ENCODE assay signal across 14 cellular contexts in the genomic region with DNA sequence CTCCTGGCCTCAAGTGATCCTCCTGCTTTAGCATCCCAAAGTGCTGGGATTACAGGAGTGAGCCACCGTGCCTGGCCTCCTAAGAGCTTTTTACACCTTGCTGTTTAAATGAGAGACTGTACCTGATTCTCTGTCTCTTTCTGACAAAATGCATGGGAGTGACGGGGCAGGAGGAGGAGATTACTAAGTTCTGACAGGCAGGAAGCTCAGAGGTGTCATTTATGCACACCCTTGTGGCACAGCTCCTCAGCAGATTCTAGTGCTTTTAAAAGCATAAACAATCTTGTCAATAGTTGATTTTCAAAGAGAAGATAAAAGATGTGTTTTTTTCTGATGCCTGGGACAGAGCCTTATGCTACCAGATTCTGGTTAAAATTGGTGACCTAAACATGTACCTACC. TPM values are rescaled to one million over a fixed set of nuclear protein-coding genes. Genes with fewer than 3 reads are reported as not detected.
"Had no signal": no experiment of that assay in that cellular context is flagged by ENCODE, and none has a peak within 500 bp of the region (broad histone marks: within the 10 kb centered on the region; RNA-seq: fewer than 3 reads in every experiment).

No MANE protein-coding gene starts in this region.

- H3K4me3 ChIP-seq: skin epidermis, thyroid gland, vagina had no signal

- H3K4me1 Mint-ChIP-seq: activated CD4-positive, alpha-beta memory T cell treated with anti-CD3 and anti-CD28 coated beads, Interleukin-2, amount 10 ng/mL, durations not matched to agents 7 days and 5 days; activated naive CD8-positive, alpha-beta T cell treated with anti-CD3 and anti-CD28 coated beads, Interleukin-2, amount 10 ng/mL, durations not matched to agents 7 days and 5 days had no signal

- H3K27ac Mint-ChIP-seq: activated CD4-positive, alpha-beta memory T cell treated with anti-CD3 and anti-CD28 coated beads, Interleukin-2, amount 10 ng/mL, durations not matched to agents 7 days and 5 days; activated naive CD8-positive, alpha-beta T cell treated with anti-CD3 and anti-CD28 coated beads, Interleukin-2, amount 10 ng/mL, durations not matched to agents 7 days and 5 days; endodermal cell had no signal

- H3K9me3 ChIP-seq: thyroid gland, vagina had no signal

- H3K4me3 Mint-ChIP-seq: activated CD4-positive, alpha-beta memory T cell treated with anti-CD3 and anti-CD28 coated beads, Interleukin-2, amount 10 ng/mL, durations not matched to agents 7 days and 5 days; activated naive CD8-positive, alpha-beta T cell treated with anti-CD3 and anti-CD28 coated beads, Interleukin-2, amount 10 ng/mL, durations not matched to agents 7 days and 5 days; endodermal cell had no signal

- H3K27ac ChIP-seq: skin epidermis, vagina, VCaP had no signal

- H3K36me3 Mint-ChIP-seq: activated naive CD8-positive, alpha-beta T cell treated with anti-CD3 and anti-CD28 coated beads, Interleukin-2, amount 10 ng/mL, durations not matched to agents 7 days and 5 days had no signal

- H3K9me3 Mint-ChIP-seq: activated CD4-positive, alpha-beta memory T cell treated with anti-CD3 and anti-CD28 coated beads, Interleukin-2, amount 10 ng/mL, durations not matched to agents 7 days and 5 days; activated naive CD8-positive, alpha-beta T cell treated with anti-CD3 and anti-CD28 coated beads, Interleukin-2, amount 10 ng/mL, durations not matched to agents 7 days and 5 days; endodermal cell had no signal

- H3K36me3 ChIP-seq: thyroid gland, vagina had no signal

- H3K27me3 ChIP-seq: thyroid gland, vagina had no signal

- H3K4me1 ChIP-seq: vagina had no signal

- DNase-seq: activated CD4-positive, alpha-beta memory T cell treated with anti-CD3 and anti-CD28 coated beads, Interleukin-2, amount 10 ng/mL, durations not matched to agents 7 days and 5 days; activated gamma-delta T cell treated with Interleukin-2 at 50 U/mL for 16 hours; activated naive CD8-positive, alpha-beta T cell treated with anti-CD3 and anti-CD28 coated beads, Interleukin-2, amount 10 ng/mL, durations not matched to agents 7 days and 5 days; activated T-cell treated with anti-CD3 and anti-CD28 coated beads, Interleukin-2, amount 50 U/mL, for 48 hours; anterior cingulate cortex; endodermal cell; hippocampal formation; retina had no signal

RNA-seq across cellular contexts. Expression of a gene that starts 39.7 kb away (rescaled TPM):
- total RNA-seq: activated CD4-positive, alpha-beta memory T cell treated with anti-CD3 and anti-CD28 coated beads, Interleukin-2, amount 10 ng/mL, durations not matched to agents 7 days and 5 days; activated naive CD8-positive, alpha-beta T cell treated with anti-CD3 and anti-CD28 coated beads, Interleukin-2, amount 10 ng/mL, durations not matched to agents 7 days and 5 days; dermis microvascular lymphatic vessel endothelial cell; endodermal cell; glomerular endothelial cell had no signal
